In genomic region chr19:56765107-56765506, GRCh38 we compare ENCODE assay signal across 10 cellular contexts.
A peak's percentile ranks its signal among the peaks of the same experiment; 100 is the strongest.
DNase-seq lines count a peak whose midpoint lies in the region; ATAC-seq and TF ChIP-seq lines count a peak whose summit lies in the region.
"Had no signal": no experiment of that assay in that cellular context is flagged by ENCODE, and none has a peak within 500 bp of the region (broad histone marks: within the 10 kb centered on the region; RNA-seq: fewer than 3 reads in every experiment).

No MANE protein-coding gene starts in this region.

- H2BK15ac ChIP-seq in H9 (ENCODE audit: low read depth, low read length): no peak overlapping the region

- peaks cover 6% of the 10 kb centered on the region for H3K27me3 Mint-ChIP-seq in H9 (ENCODE audit: low read depth)
- peaks cover 11% of the 10 kb centered on the region for H3K27me3 Mint-ChIP-seq in activated naive CD8-positive, alpha-beta T cell

- peak overlapping the region; percentile 57 for H4K5ac ChIP-seq in H9 (ENCODE audit: insufficient read length, low read depth, low read length)

- peaks cover 88 to 89% of the 10 kb centered on the region in 2 experiments for H3K9me3 Mint-ChIP-seq in H9
- H3K9me3 Mint-ChIP-seq in activated naive CD8-positive, alpha-beta T cell (ENCODE audit: low read depth): peaks cover 45% of the 10 kb centered on the region

- no peak overlapping the region for H3K18ac ChIP-seq in H9 (ENCODE audit: insufficient read length, low read depth, low read length)

- H3K4me3 Mint-ChIP-seq in H9: no peak overlapping the region
- peak overlapping the region; percentile 76 for H3K4me3 Mint-ChIP-seq in activated naive CD8-positive, alpha-beta T cell

- H2BK12ac ChIP-seq in H9 (ENCODE audit: insufficient read length, low read depth, low read length): no peak overlapping the region

- DNase-seq in H9: no peak
- DNase-seq in hippocampal formation (lab: John Stamatoyannopoulos, UW): peak; percentile 17 to 69
- DNase-seq in skeletal muscle cell (ENCODE audit: low read depth): no peak
- no peak for DNase-seq in MG63
- DNase-seq in central memory CD4-positive, alpha-beta T cell: no peak
- no peak for DNase-seq in activated gamma-delta T cell treated with Interleukin-2 at 50 U/mL for 16 hours
- DNase-seq: NCI-H1048 had no signal

- no peaks in the 10 kb centered on the region for H4K20me1 ChIP-seq in H9 (ENCODE audit: control insufficient read depth, insufficient read depth, insufficient read length)

- H3K9me3 ChIP-seq in H9 (ENCODE audit: control insufficient read depth, low read depth, low read length): peaks cover 78% of the 10 kb centered on the region
- H3K9me3 ChIP-seq in MG63: peaks cover 8% of the 10 kb centered on the region

- no peak overlapping the region for H3K23ac ChIP-seq in H9 (ENCODE audit: insufficient read length, low read depth, low read length)

- peak overlapping the region; percentile 43 for H3K4me3 ChIP-seq in skeletal muscle cell (ENCODE audit: low read depth, low read length)
- H3K4me3 ChIP-seq in MG63: no peak overlapping the region

- no peak overlapping the region for H2BK120ac ChIP-seq in H9 (ENCODE audit: low read depth, low read length, poor library complexity, severe bottlenecking)

- no peaks in the 10 kb centered on the region for H3K79me2 ChIP-seq in H9 (ENCODE audit: insufficient read depth, low read length)

- H3K79me1 ChIP-seq in H9 (ENCODE audit: insufficient read depth, low read depth, low read length, poor library complexity, severe bottlenecking): no peaks in the 10 kb centered on the region

- H3K23me2 ChIP-seq in H9 (ENCODE audit: insufficient read length, low read depth, low read length, poor library complexity, severe bottlenecking): no peaks in the 10 kb centered on the region

- H3K14ac ChIP-seq in H9 (ENCODE audit: insufficient read depth, low read length): no peak overlapping the region

- no peak overlapping the region for H2BK5ac ChIP-seq in H9 (ENCODE audit: insufficient read length, low read length)

- no peak overlapping the region for H3K27ac Mint-ChIP-seq in H9
- no peak overlapping the region for H3K27ac Mint-ChIP-seq in activated naive CD8-positive, alpha-beta T cell

- no peak for TF ChIP-seq CTCF in H9 (conservative IDR thresholded peaks at IDR 0.05)

- no peak overlapping the region for H2BK20ac ChIP-seq in H9 (ENCODE audit: low read depth, low read length, poor library complexity, severe bottlenecking)

- H3K27me3 ChIP-seq in H9 (ENCODE audit: insufficient read depth, low read length): no peaks in the 10 kb centered on the region
- no peaks in the 10 kb centered on the region for H3K27me3 ChIP-seq in MG63

- ATAC-seq in HG03025 (IDR thresholded peaks at IDR 0.05; ENCODE audit: low FRiP score, unreplicated experiment): no peak

- no peak overlapping the region for H4K8ac ChIP-seq in H9 (replicated peaks; ENCODE audit: insufficient read length, low read depth, low read length)

- H3K4me1 ChIP-seq in H9 (ENCODE audit: insufficient read depth, low read length): no peaks in the 10 kb centered on the region

- peak overlapping the region; percentile 85 for H3K9ac ChIP-seq in H9 (ENCODE audit: extremely low read depth, insufficient read length, low read length)

- no peak overlapping the region for H4K91ac ChIP-seq in H9 (ENCODE audit: insufficient read length, low read depth, low read length)

- no peak overlapping the region for H2AFZ ChIP-seq in H9 (ENCODE audit: low read length)

- no peak overlapping the region for H3K56ac ChIP-seq in H9 (ENCODE audit: insufficient read length, low read depth, low read length)

- peak overlapping the region; percentile 80 for H3K4me2 ChIP-seq in H9 (ENCODE audit: insufficient read depth, insufficient read length, low read length)

- no peak overlapping the region for H3K4ac ChIP-seq in H9 (ENCODE audit: low read depth, low read length)

- no peak overlapping the region for H3K27ac ChIP-seq in H9 (ENCODE audit: insufficient read length, low read depth, low read length)
- H3K27ac ChIP-seq: epithelial cell of prostate had no signal

- WGBS in H9 (ENCODE audit: extremely low coverage, insufficient read length, low lambda C conversion rate): no CpG with 5 or more reads among the region's 28 CpGs

- no peak overlapping the region for H3T11ph ChIP-seq in H9 (ENCODE audit: low read length)

- H3K4me1 Mint-ChIP-seq in H9: no peaks in the 10 kb centered on the region
- H3K4me1 Mint-ChIP-seq in activated naive CD8-positive, alpha-beta T cell (ENCODE audit: low read depth): peaks cover 10% of the 10 kb centered on the region

- no peak overlapping the region for H2AK5ac ChIP-seq in H9 (ENCODE audit: insufficient read length, low read length)

- H3K36me3 ChIP-seq in MG63: no peaks in the 10 kb centered on the region

- peaks cover 15 to 37% (median 17%) of the 10 kb centered on the region in 3 experiments for H3K36me3 Mint-ChIP-seq in H9 (ENCODE audit: insufficient read depth in 1 of 3, low read depth in 3 of 3)
- H3K36me3 Mint-ChIP-seq in activated naive CD8-positive, alpha-beta T cell: peaks cover 25% of the 10 kb centered on the region

Comparison
In these comparisons a context has a peak if more than half of its experiments do, and no peak if none do; other contexts are left out.
1. DNase-seq: peak in hippocampal formation (2 of 2); none in H9 (single experiment), skeletal muscle cell (single experiment), MG63 (single experiment), central memory CD4-positive, alpha-beta T cell (single experiment) and activated gamma-delta T cell treated with Interleukin-2 at 50 U/mL for 16 hours (single experiment).